ENCODE assay signal across 17 cellular contexts in the genomic region with DNA sequence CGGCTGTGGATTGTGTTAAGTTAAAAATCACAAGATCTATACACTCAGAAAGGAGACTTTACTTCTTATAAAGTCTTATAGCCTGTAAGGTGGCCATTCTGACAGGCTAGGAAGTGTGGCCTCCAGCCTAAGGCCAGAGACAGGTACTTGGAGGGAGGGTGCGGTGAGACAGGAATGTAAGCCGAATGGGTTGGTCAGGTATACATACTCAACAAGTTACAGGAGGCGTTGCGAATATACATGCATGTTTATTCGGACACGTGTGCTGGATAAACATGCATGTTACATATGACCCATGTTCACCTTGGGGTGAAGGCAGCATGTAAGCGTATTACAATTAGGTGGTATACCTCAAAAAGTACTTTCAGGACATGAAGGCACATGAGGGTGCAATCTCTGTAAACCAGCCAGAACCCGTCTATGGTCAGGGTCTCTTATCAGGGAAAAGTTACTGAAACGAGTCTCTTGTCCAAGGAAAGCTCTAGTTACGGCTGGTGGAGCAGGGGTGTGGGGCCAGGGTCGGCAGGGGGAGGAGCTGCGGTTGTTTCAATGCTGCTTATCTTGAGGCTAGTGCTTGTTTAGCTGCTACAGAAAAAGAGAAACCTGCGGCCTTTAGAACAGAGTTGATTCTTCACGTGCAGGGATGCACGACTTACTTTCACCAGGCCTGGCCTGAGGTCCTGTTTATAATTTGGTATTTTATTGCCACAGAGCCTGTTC. TPM values are rescaled to one million over a fixed set of nuclear protein-coding genes. Genes with fewer than 3 reads are reported as not detected.
DNase-seq lines count a peak whose midpoint lies in the region; ATAC-seq and TF ChIP-seq lines count a peak whose summit lies in the region.
"Had no signal": no experiment of that assay in that cellular context is flagged by ENCODE, and none has a peak within 500 bp of the region (broad histone marks: within the 10 kb centered on the region; RNA-seq: fewer than 3 reads in every experiment).

No MANE protein-coding gene starts in this region.

- TF ChIP-seq POLR2A in Raji (IDR thresholded peaks at IDR 0.05; ENCODE audit: insufficient read depth, low read depth, low read length) = peak; percentile 18; the same call in 1 of the 2 replicates
- TF ChIP-seq POLR2A in upper lobe of left lung (IDR thresholded peaks at IDR 0.05) = no peak

- intact Hi-C loops in activated naive CD4-positive, alpha-beta T cell treated with anti-CD3 and anti-CD28 coated beads for 36 hours (cut with micrococcal nuclease) = loop anchor here (10.0 kb wide), 1 partner anchor 85 kb away; no protein-coding TSS in a partner anchor

- H3K4me1 Mint-ChIP-seq in activated naive CD4-positive, alpha-beta T cell treated with anti-CD3 and anti-CD28 coated beads for 36 hours (ENCODE audit: low read depth) = peaks cover 21% of the 10 kb centered on the region
- peaks cover 7 to 15% of the 10 kb centered on the region in 2 donors for H3K4me1 Mint-ChIP-seq in natural killer cell treated with Interleukin-12 subunit alpha and Interleukin-12 subunit beta and Interleukin-15 and Interleukin-18, amount 100 ng/mL, for 72 hours (ENCODE audit: low read depth in 2 of 2)

- no peaks in the 10 kb centered on the region for H3K9me3 Mint-ChIP-seq in activated naive CD4-positive, alpha-beta T cell treated with anti-CD3 and anti-CD28 coated beads for 36 hours
- H3K9me3 Mint-ChIP-seq in natural killer cell treated with Interleukin-12 subunit alpha and Interleukin-12 subunit beta and Interleukin-15 and Interleukin-18, amount 100 ng/mL, for 72 hours = no peaks in the 10 kb centered on the region

- H3K27me3 Mint-ChIP-seq in activated naive CD4-positive, alpha-beta T cell treated with anti-CD3 and anti-CD28 coated beads for 36 hours (ENCODE audit: low read depth) = no peaks in the 10 kb centered on the region
- no peaks in the 10 kb centered on the region for H3K27me3 Mint-ChIP-seq in natural killer cell treated with Interleukin-12 subunit alpha and Interleukin-12 subunit beta and Interleukin-15 and Interleukin-18, amount 100 ng/mL, for 72 hours
- H3K27me3 Mint-ChIP-seq: stimulated activated naive B cell treated with anti-CD40 and anti-IgM and Interleukin-4, amounts not matched to agents 10 μg/mL and 1 μg/mL and 100 μg/mL, for 72 hours had no signal

- no peak for TF ChIP-seq EP300 in upper lobe of left lung (IDR thresholded peaks at IDR 0.05)

- ATAC-seq in upper lobe of left lung (ENCODE audit: low FRiP score in 2 of 2) = no peak
- ATAC-seq in natural killer cell treated with Interleukin-12 subunit alpha and Interleukin-12 subunit beta and Interleukin-15 and Interleukin-18, amount 100 ng/mL, for 72 hours = no peak
- no peak for ATAC-seq in GM21529 (IDR thresholded peaks at IDR 0.05; ENCODE audit: unreplicated experiment)
- ATAC-seq in omental fat pad (ENCODE audit: low FRiP score) = no peak
- ATAC-seq: stimulated activated naive B cell treated with anti-CD40 and anti-IgM and Interleukin-4, amounts not matched to agents 10 μg/mL and 1 μg/mL and 100 μg/mL, for 72 hours had no signal

- peaks cover 9% of the 10 kb centered on the region for H3K36me3 Mint-ChIP-seq in activated naive CD4-positive, alpha-beta T cell treated with anti-CD3 and anti-CD28 coated beads for 36 hours (ENCODE audit: low read depth)
- no peaks in the 10 kb centered on the region for H3K36me3 Mint-ChIP-seq in natural killer cell treated with Interleukin-12 subunit alpha and Interleukin-12 subunit beta and Interleukin-15 and Interleukin-18, amount 100 ng/mL, for 72 hours

- H3K9me3 ChIP-seq in upper lobe of left lung = no peaks in the 10 kb centered on the region
- H3K9me3 ChIP-seq: spleen had no signal

- no peaks in the 10 kb centered on the region for H3K27me3 ChIP-seq in upper lobe of left lung
- H3K27me3 ChIP-seq: spleen had no signal

- H3K4me3 ChIP-seq in upper lobe of left lung = no peak overlapping the region
- H3K4me3 ChIP-seq: spleen had no signal

- no peaks in the 10 kb centered on the region for H3K36me3 ChIP-seq in upper lobe of left lung
- H3K36me3 ChIP-seq: spleen had no signal

- WGBS in upper lobe of left lung, 2 donors = 63 to 79% methylated on average over 16 of the region's 16 CpGs

- peaks cover 37 to 42% (median 40%) of the 10 kb centered on the region in 4 donors for H3K4me1 ChIP-seq in upper lobe of left lung

- DNase-seq in activated naive CD4-positive, alpha-beta T cell treated with anti-CD3 and anti-CD28 coated beads for 36 hours = no peak
- DNase-seq in activated naive CD4-positive, alpha-beta T cell treated with anti-CD3 and anti-CD28 coated beads, Interleukin-2, amount 50 U/mL, for 16 hours = no peak
- DNase-seq in left kidney (ENCODE audit: low read depth, low spot score) (peak; percentile 58), upper lobe of left lung (peak in 1 of 2 donors; percentile 62), omental fat pad (ENCODE audit: low spot score) (no peak)
- no peak for DNase-seq in natural killer cell treated with Interleukin-12 subunit alpha and Interleukin-12 subunit beta and Interleukin-15 and Interleukin-18, amount 100 ng/mL, for 72 hours (ENCODE audit: low spot score)
- DNase-seq: activated CD4-positive, alpha-beta T cell treated with anti-CD3 and anti-CD28 coated beads for 4 hours; cortex of kidney; posterior cingulate gyrus; spleen; stimulated activated naive B cell treated with anti-CD40 and anti-IgM and Interleukin-4, amounts not matched to agents 10 μg/mL and 1 μg/mL and 100 μg/mL, for 72 hours; trophoblast cell had no signal

- TF ChIP-seq CTCF in upper lobe of left lung (IDR thresholded peaks at IDR 0.05) (no peak), omental fat pad (IDR thresholded peaks at IDR 0.05) (no peak)

- H3K4me3 Mint-ChIP-seq in activated naive CD4-positive, alpha-beta T cell treated with anti-CD3 and anti-CD28 coated beads for 36 hours = peak overlapping the region; percentile 4
- H3K4me3 Mint-ChIP-seq in natural killer cell treated with Interleukin-12 subunit alpha and Interleukin-12 subunit beta and Interleukin-15 and Interleukin-18, amount 100 ng/mL, for 72 hours = no peak overlapping the region
- H3K4me3 Mint-ChIP-seq: stimulated activated naive B cell treated with anti-CD40 and anti-IgM and Interleukin-4, amounts not matched to agents 10 μg/mL and 1 μg/mL and 100 μg/mL, for 72 hours had no signal

- peak overlapping the region in 3 of 4 donors; percentile 82 to 91 (median 85) for H3K27ac ChIP-seq in upper lobe of left lung

- no peak overlapping the region for H3K27ac Mint-ChIP-seq in activated naive CD4-positive, alpha-beta T cell treated with anti-CD3 and anti-CD28 coated beads for 36 hours
- H3K27ac Mint-ChIP-seq in natural killer cell treated with Interleukin-12 subunit alpha and Interleukin-12 subunit beta and Interleukin-15 and Interleukin-18, amount 100 ng/mL, for 72 hours = no peak overlapping the region
- H3K27ac Mint-ChIP-seq: stimulated activated naive B cell treated with anti-CD40 and anti-IgM and Interleukin-4, amounts not matched to agents 10 μg/mL and 1 μg/mL and 100 μg/mL, for 72 hours had no signal

- CTCF ChIA-PET in activated naive CD4-positive, alpha-beta T cell treated with anti-CD3 and anti-CD28 coated beads for 36 hours (lab: Charles Lee) = no interaction called here

RNA-seq across cellular contexts. Expression of gene CSNK1D, which starts 16.5 kb away (rescaled TPM):
- total RNA-seq in activated naive CD4-positive, alpha-beta T cell treated with anti-CD3 and anti-CD28 coated beads for 36 hours = 100 to 1,000 TPM in 1 of 2 experiments, 10 to 100 TPM in 1; 99.8 to 100 TPM
- total RNA-seq in upper lobe of left lung (100 to 1,000 TPM in 4 of 6 donors, 10 to 100 TPM in 2; 80.6 to 228 (median 152) TPM), omental fat pad (100 to 1,000 TPM in 2 of 4 donors, 10 to 100 TPM in 2; 54.7 to 117 (median 98.4) TPM)
- total RNA-seq in natural killer cell treated with Interleukin-12 subunit alpha and Interleukin-12 subunit beta and Interleukin-15 and Interleukin-18, amount 100 ng/mL, for 72 hours = 100 to 1,000 TPM; 160 to 215 TPM

RNA-seq across cellular contexts. Expression of gene CD7, which starts 27.4 kb away (rescaled TPM):
- total RNA-seq in activated naive CD4-positive, alpha-beta T cell treated with anti-CD3 and anti-CD28 coated beads for 36 hours = 100 to 1,000 TPM; 635 to 646 TPM
- total RNA-seq in upper lobe of left lung (10 to 100 TPM in 1 of 6 donors, 1 to 10 TPM in 5; 5.2 to 24.7 (median 7.6) TPM), omental fat pad (1 to 10 TPM; 1.6 to 8.4 (median 4.2) TPM)
- 10 to 100 TPM; 61.8 to 73.6 TPM for total RNA-seq in natural killer cell treated with Interleukin-12 subunit alpha and Interleukin-12 subunit beta and Interleukin-15 and Interleukin-18, amount 100 ng/mL, for 72 hours
- total RNA-seq: epithelial cell of proximal tubule, glomerular endothelial cell, RPMI7951 had no signal

RNA-seq across cellular contexts. Expression of gene SECTM1, which starts 43.6 kb away (rescaled TPM):
- 1 to 10 TPM; 2.8 to 3.8 TPM for total RNA-seq in activated naive CD4-positive, alpha-beta T cell treated with anti-CD3 and anti-CD28 coated beads for 36 hours
- total RNA-seq in upper lobe of left lung (10 to 100 TPM; 17.8 to 50.4 (median 36.2) TPM), omental fat pad (10 to 100 TPM; 19.8 to 35.5 (median 30.7) TPM)
- under 1 TPM in 1 of 2 donors, not detected in 1; 0.56 TPM for total RNA-seq in natural killer cell treated with Interleukin-12 subunit alpha and Interleukin-12 subunit beta and Interleukin-15 and Interleukin-18, amount 100 ng/mL, for 72 hours

Comparison
In these comparisons a context has a peak if more than half of its experiments do, and no peak if none do; other contexts are left out.
1. RNA of gene CD7, which starts 27.4 kb away (total RNA-seq): 635 to 646 TPM in activated naive CD4-positive, alpha-beta T cell treated with anti-CD3 and anti-CD28 coated beads for 36 hours; 61.8 to 73.6 TPM in natural killer cell treated with Interleukin-12 subunit alpha and Interleukin-12 subunit beta and Interleukin-15 and Interleukin-18, amount 100 ng/mL, for 72 hours, 5.2 to 24.7 TPM in upper lobe of left lung and 1.6 to 8.4 TPM in omental fat pad; every median in the first group is over 4 times any median in the second.